In the genomic region with DNA sequence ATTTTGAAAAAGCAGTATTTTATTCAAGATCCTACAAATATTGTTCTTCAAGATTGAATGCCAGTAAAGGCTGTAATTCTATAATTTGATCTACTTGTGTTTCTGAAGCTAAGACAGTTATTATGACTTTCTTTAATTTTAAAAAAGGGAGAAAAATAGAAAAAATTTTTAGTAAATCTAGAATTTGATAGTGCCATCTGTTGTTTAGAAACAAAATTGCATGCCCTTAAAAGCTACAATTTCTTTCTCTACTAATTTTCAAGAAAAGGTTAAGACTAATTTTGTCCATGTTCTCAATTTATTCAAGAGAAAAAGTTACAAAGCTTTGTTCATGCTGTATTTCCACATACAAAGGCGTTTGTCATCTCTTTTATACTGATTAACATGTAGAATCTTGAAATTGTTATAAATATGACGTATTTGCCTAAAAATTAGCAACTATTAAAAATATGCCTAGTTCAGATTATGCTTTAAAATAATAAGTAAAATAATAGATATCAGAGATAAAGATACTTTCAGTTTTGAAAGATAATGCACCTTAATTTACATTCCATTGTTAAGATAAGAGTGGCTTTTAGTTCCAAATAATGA, we compare ENCODE assay signal across 10 cellular contexts. TPM values are rescaled to one million over a fixed set of nuclear protein-coding genes. Genes with fewer than 3 reads are reported as not detected.
DNase-seq lines count a peak whose midpoint lies in the region; ATAC-seq and TF ChIP-seq lines count a peak whose summit lies in the region.
"Had no signal": no experiment of that assay in that cellular context is flagged by ENCODE, and none has a peak within 500 bp of the region (broad histone marks: within the 10 kb centered on the region; RNA-seq: fewer than 3 reads in every experiment).

No MANE protein-coding gene starts in this region.

- no peaks in the 10 kb centered on the region for H3K36me3 ChIP-seq in MM.1S (replicated peaks; ENCODE audit: insufficient read depth, low read length)
- no peaks in the 10 kb centered on the region for H3K36me3 ChIP-seq in osteoblast (ENCODE audit: insufficient read depth, low read length)

- TF ChIP-seq CTCF in MM.1S (IDR thresholded peaks at IDR 0.05; ENCODE audit: low read length) = peak; percentile 53
- TF ChIP-seq CTCF in osteoblast (IDR thresholded peaks at IDR 0.05; ENCODE audit: extremely low read depth, low read depth, low read length) = peak; percentile 51

- no peaks in the 10 kb centered on the region for H3K9me3 ChIP-seq in MM.1S (replicated peaks; ENCODE audit: insufficient read depth, low read length)
- H3K9me3 ChIP-seq in osteoblast (ENCODE audit: low read depth, low read length) = no peaks in the 10 kb centered on the region

- H3K4me1 ChIP-seq in MM.1S (ENCODE audit: low read length) = no peaks in the 10 kb centered on the region
- H3K4me1 ChIP-seq in osteoblast (ENCODE audit: insufficient read depth, low read length) = no peaks in the 10 kb centered on the region

- DNase-seq in DMS53 (lab: John Stamatoyannopoulos, UW) = peak; percentile 18
- peak; percentile 25 for DNase-seq in MM.1S
- peak; percentile 35 for DNase-seq in dermis blood vessel endothelial cell
- DNase-seq in osteoblast (ENCODE audit: insufficient read length, low spot score, missing footprints) = peak; percentile 11
- DNase-seq in SHP77 treated with DMSO at 0.1 percent for 48 hours (lab: John Stamatoyannopoulos, UW) = no peak
- DNase-seq in activated T-helper 2 cell treated with anti-CD3 and anti-CD28 coated beads, Interferon-gamma antibody, Interleukin-2, Interleukin-4, amounts not matched to agents 10 μg/mL and 5 μg/mL and 100 μg/mL, durations not matched to agents 14 hours and 24 hours and 36 hours (ENCODE audit: low spot score) = no peak
- DNase-seq in DMS114 treated with DMSO at 0.1 percent for 48 hours (lab: John Stamatoyannopoulos, UW; ENCODE audit: unreplicated experiment) = no peak
- DNase-seq: NCI-H1436 treated with DMSO at 0.1 percent for 48 hours; stimulated activated CD4-positive, alpha-beta T cell treated with anti-CD3 and anti-CD28 coated beads, Interleukin-2, amount 100 ng/mL, for 24 hours had no signal

- ATAC-seq in HG03135 (IDR thresholded peaks at IDR 0.05; ENCODE audit: unreplicated experiment) = no peak

- H4K20me1 ChIP-seq in MM.1S (ENCODE audit: insufficient read depth, low read length) (no peaks in the 10 kb centered on the region), osteoblast (ENCODE audit: insufficient read depth, low read length) (no peaks in the 10 kb centered on the region)

- no peaks in the 10 kb centered on the region for H3F3A ChIP-seq in MM.1S (ENCODE audit: insufficient read depth, low read length)

- H3K4me3 ChIP-seq in MM.1S (ENCODE audit: low read length) (no peak overlapping the region), osteoblast (ENCODE audit: insufficient read depth, low read length) (no peak overlapping the region)

- H3K36me3 Mint-ChIP-seq in activated T-helper 2 cell treated with anti-CD3 and anti-CD28 coated beads, Interferon-gamma antibody, Interleukin-2, Interleukin-4, amounts not matched to agents 10 μg/mL and 5 μg/mL and 100 μg/mL, durations not matched to agents 14 hours and 24 hours and 36 hours (ENCODE audit: low read depth) = no peaks in the 10 kb centered on the region

- H3K4me2 ChIP-seq in MM.1S (ENCODE audit: low read depth, low read length) (no peak overlapping the region), osteoblast (ENCODE audit: insufficient read depth, low read length) (no peak overlapping the region)

- H3K9ac ChIP-seq in MM.1S (ENCODE audit: low read length) = no peak overlapping the region

- H3K9me3 Mint-ChIP-seq in activated T-helper 2 cell treated with anti-CD3 and anti-CD28 coated beads, Interferon-gamma antibody, Interleukin-2, Interleukin-4, amounts not matched to agents 10 μg/mL and 5 μg/mL and 100 μg/mL, durations not matched to agents 14 hours and 24 hours and 36 hours = no peaks in the 10 kb centered on the region

- H3K4me1 Mint-ChIP-seq in activated T-helper 2 cell treated with anti-CD3 and anti-CD28 coated beads, Interferon-gamma antibody, Interleukin-2, Interleukin-4, amounts not matched to agents 10 μg/mL and 5 μg/mL and 100 μg/mL, durations not matched to agents 14 hours and 24 hours and 36 hours (ENCODE audit: low read depth) = no peaks in the 10 kb centered on the region

- H3K27me3 ChIP-seq in MM.1S (replicated peaks; ENCODE audit: insufficient read depth, low read length) (no peaks in the 10 kb centered on the region), osteoblast (ENCODE audit: insufficient read depth, low read length) (no peaks in the 10 kb centered on the region)

- H3K4me3 Mint-ChIP-seq in activated T-helper 2 cell treated with anti-CD3 and anti-CD28 coated beads, Interferon-gamma antibody, Interleukin-2, Interleukin-4, amounts not matched to agents 10 μg/mL and 5 μg/mL and 100 μg/mL, durations not matched to agents 14 hours and 24 hours and 36 hours (ENCODE audit: low read depth) = no peak overlapping the region

- H3K27me3 Mint-ChIP-seq in activated T-helper 2 cell treated with anti-CD3 and anti-CD28 coated beads, Interferon-gamma antibody, Interleukin-2, Interleukin-4, amounts not matched to agents 10 μg/mL and 5 μg/mL and 100 μg/mL, durations not matched to agents 14 hours and 24 hours and 36 hours (ENCODE audit: low read depth) = peaks cover 13% of the 10 kb centered on the region

- H3K27ac ChIP-seq in MM.1S (ENCODE audit: low read length) (no peak overlapping the region), osteoblast (ENCODE audit: low read depth, low read length) (no peak overlapping the region)

- intact Hi-C loops in activated T-helper 2 cell treated with anti-CD3 and anti-CD28 coated beads, Interferon-gamma antibody, Interleukin-2, Interleukin-4, amounts not matched to agents 10 μg/mL and 5 μg/mL and 100 μg/mL, durations not matched to agents 14 hours and 24 hours and 36 hours (cut with micrococcal nuclease) = no loop called here

- no peaks in the 10 kb centered on the region for H3K9me2 ChIP-seq in MM.1S (replicated peaks; ENCODE audit: insufficient read depth, low read length)

- H3K27ac Mint-ChIP-seq in activated T-helper 2 cell treated with anti-CD3 and anti-CD28 coated beads, Interferon-gamma antibody, Interleukin-2, Interleukin-4, amounts not matched to agents 10 μg/mL and 5 μg/mL and 100 μg/mL, durations not matched to agents 14 hours and 24 hours and 36 hours = no peak overlapping the region

- H3K79me2 ChIP-seq in MM.1S (ENCODE audit: low read length) (no peaks in the 10 kb centered on the region), osteoblast (ENCODE audit: insufficient read depth, low read length) (no peaks in the 10 kb centered on the region)

- no peak overlapping the region for H2AFZ ChIP-seq in MM.1S (ENCODE audit: low read length)
- no peak overlapping the region for H2AFZ ChIP-seq in osteoblast (ENCODE audit: low read length)

RNA-seq across cellular contexts. Expression of gene MMRN1, which starts 25.6 kb away (rescaled TPM):
- total RNA-seq in dermis blood vessel endothelial cell = 2,743 and 3,766 TPM in 2 replicates
- not detected in 2 replicates for total RNA-seq in osteoblast
- total RNA-seq in activated T-helper 2 cell treated with anti-CD3 and anti-CD28 coated beads, Interferon-gamma antibody, Interleukin-2, Interleukin-4, amounts not matched to agents 10 μg/mL and 5 μg/mL and 100 μg/mL, durations not matched to agents 14 hours and 24 hours and 36 hours = not detected in 2 replicates

RNA-seq across cellular contexts. Expression of gene SNCA, which starts 32.1 kb away (rescaled TPM):
- total RNA-seq in dermis blood vessel endothelial cell (140 and 167 TPM in 2 replicates), osteoblast (0.29 and 0.72 TPM in 2 replicates)
- total RNA-seq in activated T-helper 2 cell treated with anti-CD3 and anti-CD28 coated beads, Interferon-gamma antibody, Interleukin-2, Interleukin-4, amounts not matched to agents 10 μg/mL and 5 μg/mL and 100 μg/mL, durations not matched to agents 14 hours and 24 hours and 36 hours = 0.39 and 0.44 TPM in 2 replicates

Comparison
In these comparisons a context has a peak if more than half of its experiments do, and no peak if none do; other contexts are left out.
1. DNase-seq: peak in DMS53 (single experiment), MM.1S (single experiment), dermis blood vessel endothelial cell (single experiment) and osteoblast (single experiment); none in SHP77 treated with DMSO at 0.1 percent for 48 hours (single experiment), activated T-helper 2 cell treated with anti-CD3 and anti-CD28 coated beads, Interferon-gamma antibody, Interleukin-2, Interleukin-4, amounts not matched to agents 10 μg/mL and 5 μg/mL and 100 μg/mL, durations not matched to agents 14 hours and 24 hours and 36 hours (single experiment) and DMS114 treated with DMSO at 0.1 percent for 48 hours (single experiment).
2. RNA of gene MMRN1, which starts 25.6 kb away (total RNA-seq): 2,743 to 3,766 TPM in dermis blood vessel endothelial cell; not detected in osteoblast and not detected in activated T-helper 2 cell treated with anti-CD3 and anti-CD28 coated beads, Interferon-gamma antibody, Interleukin-2, Interleukin-4, amounts not matched to agents 10 μg/mL and 5 μg/mL and 100 μg/mL, durations not matched to agents 14 hours and 24 hours and 36 hours; every median in the first group is over 1,000 times any median in the second.
3. RNA of gene SNCA, which starts 32.1 kb away (total RNA-seq): 140 to 167 TPM in dermis blood vessel endothelial cell; 0.29 to 0.72 TPM in osteoblast and 0.39 to 0.44 TPM in activated T-helper 2 cell treated with anti-CD3 and anti-CD28 coated beads, Interferon-gamma antibody, Interleukin-2, Interleukin-4, amounts not matched to agents 10 μg/mL and 5 μg/mL and 100 μg/mL, durations not matched to agents 14 hours and 24 hours and 36 hours; every median in the first group is over 10 times any median in the second.